11 cellular contexts compared by ENCODE assay signal in the genomic region with DNA sequence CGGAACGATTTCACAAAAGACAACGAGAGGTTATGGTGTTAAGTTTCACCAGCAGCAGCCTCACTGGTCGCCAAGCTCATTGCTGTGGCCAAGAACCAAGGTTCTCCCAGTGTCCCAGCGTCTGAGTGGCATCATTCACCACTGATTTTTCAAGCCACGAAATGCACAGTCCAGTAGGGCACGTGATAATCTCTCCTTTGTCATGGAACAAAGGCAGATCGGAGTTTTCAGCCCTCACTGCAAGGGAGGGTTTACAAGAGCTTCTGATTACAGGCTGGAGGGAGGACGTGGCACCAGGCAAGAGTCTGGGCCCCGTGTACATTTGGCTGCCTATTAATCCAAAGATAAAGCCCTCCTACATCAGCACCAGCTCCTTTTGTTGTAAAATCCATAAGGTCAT. TPM values are rescaled to one million over a fixed set of nuclear protein-coding genes. Genes with fewer than 3 reads are reported as not detected.
A peak's percentile ranks its signal among the peaks of the same experiment; 100 is the strongest.
DNase-seq lines count a peak whose midpoint lies in the region; ATAC-seq lines count a peak whose summit lies in the region.
"Had no signal": no experiment of that assay in that cellular context is flagged by ENCODE, and none has a peak within 500 bp of the region (broad histone marks: within the 10 kb centered on the region; RNA-seq: fewer than 3 reads in every experiment).

No MANE protein-coding gene starts in this region.

- H3K4me1 Mint-ChIP-seq in T-cell, result peaks cover 11 to 18% (median 18%) of the 10 kb centered on the region in 3 donors

- peaks cover 51 to 63% of the 10 kb centered on the region in 2 donors for H3K27me3 Mint-ChIP-seq in T-cell

- no peaks in the 10 kb centered on the region for H3K9me3 Mint-ChIP-seq in T-cell

- POLR2A ChIA-PET in T-cell (lab: Charles Lee), result interaction anchor here in 1 of 2 donors (0.5 kb wide), 1 partner anchor 618 kb away, joined by 3 read pairs; no protein-coding TSS in a partner anchor

- H3K4me3 Mint-ChIP-seq in T-cell, result peak overlapping the region in 2 of 3 donors; percentile 54 to 76

- no peaks in the 10 kb centered on the region for H3K36me3 Mint-ChIP-seq in T-cell

- DNase-seq in ACHN, result peak; percentile 25
- DNase-seq in HuH-7 (ENCODE audit: low spot score), result peak; percentile 34
- DNase-seq in T-cell, result no peak
- DNase-seq in kidney tubule cell (ENCODE audit: low spot score), result peak; percentile 63
- DNase-seq in superior temporal gyrus (ENCODE audit: extremely low spot score), result no peak
- no peak for DNase-seq in GDM1 (lab: John Stamatoyannopoulos, UW)
- no peak for DNase-seq in mucosa of gallbladder (ENCODE audit: low spot score)
- DNase-seq in DMS 273 treated with DMSO at 0.1 percent for 48 hours (lab: John Stamatoyannopoulos, UW), result no peak
- DNase-seq: activated T-cell treated with anti-CD3 and anti-CD28 coated beads for 4 hours, posterior cingulate gyrus had no signal

- CTCF ChIA-PET in T-cell (lab: Charles Lee), result no interaction called here

- in situ Hi-C loops in ACHN (cut with HindIII; ENCODE audit: low pct_ligation_motif_present, low pct_unique_long_range_greater_than_20kb, low sequenced_read_pairs), result no loop called here

- no peak overlapping the region for H3K27ac Mint-ChIP-seq in T-cell

- ATAC-seq in T-cell (replicated peaks in 1 of 4), result no peak
- ATAC-seq: esophagus mucosa had no signal

RNA-seq across cellular contexts. Expression of a gene that starts 2.0 kb away (rescaled TPM):
- total RNA-seq in T-cell (1 to 10 TPM in 3 of 5 donors, under 1 TPM in 2; 0.88 to 6.6 (median 3.4) TPM), mucosa of gallbladder (2,531 TPM)

RNA-seq across cellular contexts. Expression of a gene that starts 55.5 kb away (rescaled TPM):
- 10 to 100 TPM in 4 of 5 donors, 1 to 10 TPM in 1; 8.6 to 17.6 (median 16.1) TPM for total RNA-seq in T-cell
- total RNA-seq in mucosa of gallbladder, result 20.6 TPM

Comparison
In these comparisons a context has a peak if more than half of its experiments do, and no peak if none do; other contexts are left out.
1. DNase-seq: peak in ACHN (single experiment), HuH-7 (single experiment) and kidney tubule cell (single experiment); none in T-cell (0 of 34), superior temporal gyrus (single experiment), GDM1 (single experiment), mucosa of gallbladder (single experiment) and DMS 273 treated with DMSO at 0.1 percent for 48 hours (single experiment).
2. RNA of a gene that starts 2.0 kb away (total RNA-seq): 2,531 TPM in mucosa of gallbladder (single experiment); 0.88 to 6.6 TPM in T-cell; every median in the first group is over 100 times any median in the second.